13 cellular contexts compared by ENCODE assay signal in the genomic region with DNA sequence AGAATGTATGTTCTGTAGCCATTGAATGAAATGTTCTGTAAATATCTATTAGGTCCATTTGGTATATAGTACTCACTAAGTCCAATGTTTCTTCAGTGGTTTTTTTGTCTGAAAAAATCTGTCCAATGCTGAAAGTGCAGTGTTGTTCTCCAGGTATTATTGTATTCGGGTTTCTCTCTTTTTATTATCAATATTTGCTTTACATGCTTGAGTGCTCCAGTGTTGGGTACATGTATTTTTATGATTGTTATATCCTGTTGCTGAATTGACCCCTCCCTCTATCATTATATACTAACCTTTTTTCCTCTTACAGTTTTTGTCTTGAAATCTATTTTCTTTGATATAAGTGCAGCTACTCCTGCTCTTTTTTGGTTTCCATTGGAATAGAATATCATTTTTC.
DNase-seq lines count a peak whose midpoint lies in the region; ATAC-seq and TF ChIP-seq lines count a peak whose summit lies in the region.
"Had no signal": no experiment of that assay in that cellular context is flagged by ENCODE, and none has a peak within 500 bp of the region (broad histone marks: within the 10 kb centered on the region; RNA-seq: fewer than 3 reads in every experiment).

No MANE protein-coding gene starts in this region.

- TF ChIP-seq CTCF in 22Rv1 (IDR thresholded peaks at IDR 0.05) = no peak

- peak overlapping the region; percentile 40 for H3K27ac ChIP-seq in 22Rv1

- ATAC-seq in esophagus mucosa = no peak

- DNase-seq in NCI-H2029 treated with DMSO at 0.1 percent for 48 hours (lab: John Stamatoyannopoulos, UW) = peak; percentile 21
- no peak for DNase-seq in NCI-H2029 (lab: John Stamatoyannopoulos, UW)
- peak; percentile 90 for DNase-seq in DMS53 (lab: John Stamatoyannopoulos, UW)
- DNase-seq in NCI-H69 (lab: John Stamatoyannopoulos, UW) = peak; percentile 58
- no peak for DNase-seq in T1000 (lab: John Stamatoyannopoulos, UW)
- no peak for DNase-seq in stimulated activated CD4-positive, alpha-beta T cell treated with anti-CD3 and anti-CD28 coated beads, Interleukin-2, amount 100 ng/mL, for 48 hours
- DNase-seq: C1 segment of cervical spinal cord; Calu3; CD4-positive, alpha-beta T cell; DMS 273 treated with DMSO at 0.1 percent for 48 hours; GF-D8 had no signal

Comparison
In these comparisons a context has a peak if more than half of its experiments do, and no peak if none do; other contexts are left out.
1. DNase-seq: peak in NCI-H2029 treated with DMSO at 0.1 percent for 48 hours (single experiment), DMS53 (single experiment) and NCI-H69 (single experiment); none in NCI-H2029 (single experiment), T1000 (single experiment) and stimulated activated CD4-positive, alpha-beta T cell treated with anti-CD3 and anti-CD28 coated beads, Interleukin-2, amount 100 ng/mL, for 48 hours (0 of 2).